Comparison of ENCODE assay signal across 15 cellular contexts in genomic region chr1:11071463-11072215, GRCh38. TPM values are rescaled to one million over a fixed set of nuclear protein-coding genes. Genes with fewer than 3 reads are reported as not detected.
DNase-seq lines count a peak whose midpoint lies in the region; ATAC-seq lines count a peak whose summit lies in the region.
"Had no signal": no experiment of that assay in that cellular context is flagged by ENCODE, and none has a peak within 500 bp of the region (broad histone marks: within the 10 kb centered on the region; RNA-seq: fewer than 3 reads in every experiment).

No MANE protein-coding gene starts in this region.

- H3K36me3 Mint-ChIP-seq in activated T-helper 17 cell treated with anti-CD3 and anti-CD28 coated beads, Interleukin-2, amount 50 U/mL, for 72 hours (ENCODE audit: low read depth) = peaks cover 98% of the 10 kb centered on the region

- H3K4me3 Mint-ChIP-seq in activated T-helper 17 cell treated with anti-CD3 and anti-CD28 coated beads, Interleukin-2, amount 50 U/mL, for 72 hours = no peak overlapping the region

- H3K27me3 Mint-ChIP-seq in activated T-helper 17 cell treated with anti-CD3 and anti-CD28 coated beads, Interleukin-2, amount 50 U/mL, for 72 hours = no peaks in the 10 kb centered on the region

- no peaks in the 10 kb centered on the region for H3K9me3 Mint-ChIP-seq in activated T-helper 17 cell treated with anti-CD3 and anti-CD28 coated beads, Interleukin-2, amount 50 U/mL, for 72 hours

- intact Hi-C loops in sciatic nerve (cut with DNase I) (no loop called here), left ventricle myocardium superior (cut with micrococcal nuclease) (no loop called here), Right ventricle myocardium superior (cut with DNase I) (loop anchor here (10.0 kb wide), 1 partner anchor 143 kb away; no protein-coding TSS in a partner anchor)

- peaks cover 5% of the 10 kb centered on the region for H3K4me1 Mint-ChIP-seq in activated T-helper 17 cell treated with anti-CD3 and anti-CD28 coated beads, Interleukin-2, amount 50 U/mL, for 72 hours

- peak overlapping the region; percentile 72 for H3K27ac Mint-ChIP-seq in activated T-helper 17 cell treated with anti-CD3 and anti-CD28 coated beads, Interleukin-2, amount 50 U/mL, for 72 hours

- ATAC-seq in activated T-helper 17 cell treated with anti-CD3 and anti-CD28 coated beads, Interleukin-2, amount 50 U/mL, for 72 hours (replicated peaks) = no peak
- ATAC-seq in sciatic nerve (peak; percentile 17), left ventricle myocardium superior (no peak), Right ventricle myocardium superior (ENCODE audit: poor library complexity) (no peak)

- DNase-seq in activated CD4-positive, alpha-beta T cell treated with anti-CD3 and anti-CD28 coated beads for 48 hours = peak; percentile 1
- DNase-seq in activated CD4-positive, alpha-beta T cell treated with anti-CD3 and anti-CD28 coated beads for 1 hour = no peak
- DNase-seq in NCI-H2107 treated with DMSO at 0.1 percent for 48 hours (lab: John Stamatoyannopoulos, UW; ENCODE audit: unreplicated experiment) = peak; percentile 91
- DNase-seq in sciatic nerve (ENCODE audit: low spot score) = peak; percentile 48
- DNase-seq in left ventricle myocardium superior = no peak
- DNase-seq in Right ventricle myocardium superior = no peak
- DNase-seq in CD1c-positive myeloid dendritic cell (ENCODE audit: extremely low spot score) = no peak
- DNase-seq: activated gamma-delta T cell treated with Interleukin-2 at 50 U/mL for 16 hours, dermis blood vessel endothelial cell, IMR-90, OCI-M1 had no signal

RNA-seq across cellular contexts. Expression of gene SRM, which starts 11.8 kb away (rescaled TPM):
- 100 to 1,000 TPM in 1 of 2 donors, 10 to 100 TPM in 1; 83.9 to 225 TPM for total RNA-seq in activated T-helper 17 cell treated with anti-CD3 and anti-CD28 coated beads, Interleukin-2, amount 50 U/mL, for 72 hours
- 75.3 TPM for total RNA-seq in sciatic nerve
- total RNA-seq in left ventricle myocardium superior = 48.9 TPM
- total RNA-seq in Right ventricle myocardium superior = 47.2 TPM

RNA-seq across cellular contexts. Expression of gene MASP2, which starts 24.6 kb away (rescaled TPM):
- under 1 TPM in 1 of 2 donors, not detected in 1; 0.43 TPM for total RNA-seq in activated T-helper 17 cell treated with anti-CD3 and anti-CD28 coated beads, Interleukin-2, amount 50 U/mL, for 72 hours
- total RNA-seq in sciatic nerve = not detected
- total RNA-seq in left ventricle myocardium superior = not detected
- not detected for total RNA-seq in Right ventricle myocardium superior
- total RNA-seq: dermis blood vessel endothelial cell, frontal cortex, IMR-90, psoas muscle, ureter had no signal

RNA-seq across cellular contexts. Expression of gene EXOSC10, which starts 28.0 kb away (rescaled TPM):
- 100 to 1,000 TPM in 1 of 2 donors, 10 to 100 TPM in 1; 69.0 to 102 TPM for total RNA-seq in activated T-helper 17 cell treated with anti-CD3 and anti-CD28 coated beads, Interleukin-2, amount 50 U/mL, for 72 hours
- total RNA-seq in sciatic nerve (81.8 TPM), left ventricle myocardium superior (20.4 TPM), Right ventricle myocardium superior (15.8 TPM)

RNA-seq across cellular contexts. Expression of gene TARDBP, which starts 59.2 kb away (rescaled TPM):
- 100 to 1,000 TPM; 120 to 186 TPM for total RNA-seq in activated T-helper 17 cell treated with anti-CD3 and anti-CD28 coated beads, Interleukin-2, amount 50 U/mL, for 72 hours
- total RNA-seq in sciatic nerve (165 TPM), left ventricle myocardium superior (117 TPM), Right ventricle myocardium superior (106 TPM)

Comparison
In these comparisons a context has a peak if more than half of its experiments do, and no peak if none do; other contexts are left out.
1. DNase-seq: peak in activated CD4-positive, alpha-beta T cell treated with anti-CD3 and anti-CD28 coated beads for 48 hours (single experiment), NCI-H2107 treated with DMSO at 0.1 percent for 48 hours (single experiment) and sciatic nerve (single experiment); none in activated CD4-positive, alpha-beta T cell treated with anti-CD3 and anti-CD28 coated beads for 1 hour (single experiment), left ventricle myocardium superior (single experiment), Right ventricle myocardium superior (single experiment) and CD1c-positive myeloid dendritic cell (single experiment).